In genomic region chr5:178253632-178254031, GRCh38 we compare ENCODE assay signal across 5 cellular contexts. TPM values are rescaled to one million over a fixed set of nuclear protein-coding genes. Genes with fewer than 3 reads are reported as not detected.
A peak's percentile ranks its signal among the peaks of the same experiment; 100 is the strongest.
DNase-seq lines count a peak whose midpoint lies in the region; ATAC-seq, FAIRE-seq and TF ChIP-seq lines count a peak whose summit lies in the region.
"Not testable (repeated sequence)": the region's sequence is repeated elsewhere in the genome, so short reads cannot be mapped to it uniquely, and the experiment has no call there.

No MANE protein-coding gene starts in this region.

- not testable (repeated sequence) for H3K27ac ChIP-seq in BLaER1; Peyer's patch; small intestine (ENCODE audit: low read depth in 1 of 2, low read length in 1 of 2)
- peak overlapping the region; percentile 96 for H3K27ac ChIP-seq in DOHH2 (ENCODE audit: low read depth, low read length)

- H3K9me2 ChIP-seq in DOHH2 (replicated peaks; ENCODE audit: control insufficient read depth, low read length) = not testable (repeated sequence)

- intact Hi-C loops in left colon (cut with DNase I, micrococcal nuclease) = not testable (repeated sequence)

- not testable (repeated sequence) for TF ChIP-seq CTCF in DOHH2 (IDR thresholded peaks at IDR 0.05; ENCODE audit: low read depth, low read length, poor library complexity, severe bottlenecking); Peyer's patch (IDR thresholded peaks at IDR 0.05)

- peaks cover 94% of the 10 kb centered on the region for H3K4me1 ChIP-seq in BLaER1
- H3K4me1 ChIP-seq in DOHH2 (ENCODE audit: control insufficient read depth, low read length) = peaks cover 99% of the 10 kb centered on the region
- not testable (repeated sequence) for H3K4me1 ChIP-seq in Peyer's patch; small intestine (ENCODE audit: control insufficient read depth in 2 of 2, insufficient read depth in 1 of 2, low read depth in 1 of 2, low read length in 1 of 2)

- not testable (repeated sequence) for H3K9ac ChIP-seq in BLaER1

- TF ChIP-seq POLR2A in Peyer's patch (IDR thresholded peaks at IDR 0.05) = not testable (repeated sequence)

- peak overlapping the region; percentile 83 for H3K4me2 ChIP-seq in BLaER1
- not testable (repeated sequence) for H3K4me2 ChIP-seq in DOHH2 (ENCODE audit: low read length)

- H3F3A ChIP-seq in DOHH2 (ENCODE audit: control insufficient read depth, insufficient read depth) = peaks cover 18% of the 10 kb centered on the region

- not testable (repeated sequence) for H4K20me1 ChIP-seq in BLaER1; DOHH2 (ENCODE audit: control insufficient read depth, insufficient read depth, low read depth, low read length)

- peak; percentile 88 for ATAC-seq in left colon

- peaks cover 24% of the 10 kb centered on the region for H3K79me2 ChIP-seq in DOHH2 (ENCODE audit: control insufficient read depth, low read length)

- H3K4me3 ChIP-seq in BLaER1; DOHH2 (ENCODE audit: low read length); Peyer's patch; small intestine (ENCODE audit: low read depth in 1 of 2, low read length in 2 of 2): not testable (repeated sequence)

- not testable (repeated sequence) for H3K36me3 ChIP-seq in BLaER1; DOHH2 (ENCODE audit: control insufficient read depth, low read length); Peyer's patch; small intestine (ENCODE audit: control insufficient read depth in 2 of 2, insufficient read depth in 2 of 2, low read length in 2 of 2)

- WGBS in small intestine, 3 donors = 31 to 72% (median 49%) methylated on average over 18 of the region's 18 CpGs

- DNase-seq in Peyer's patch (peak in 2 of 3 donors; percentile 69 to 75), left colon (peak in 1 of 2 donors; percentile 50), small intestine (peak; percentile 83)

- not testable (repeated sequence) for H3K27me3 ChIP-seq in BLaER1; DOHH2 (ENCODE audit: control insufficient read depth, low read length); Peyer's patch; small intestine (ENCODE audit: control insufficient read depth in 2 of 2, insufficient read depth in 2 of 2, low read length in 2 of 2)

- H3K9me3 ChIP-seq in BLaER1; DOHH2 (ENCODE audit: control insufficient read depth, insufficient read depth, low read length); Peyer's patch; small intestine (ENCODE audit: control insufficient read depth, low read depth): not testable (repeated sequence)

- FAIRE-seq in small intestine (lab: Jason Lieb, UNC) = not testable (repeated sequence)

RNA-seq across cellular contexts. Expression of gene PHYKPL, which starts 21.0 kb away (rescaled TPM):
- total RNA-seq in Peyer's patch (100 to 1,000 TPM; 180 to 441 (median 280) TPM), left colon (100 to 1,000 TPM; 157 to 180 TPM)
- 100 to 1,000 TPM in 2 of 3 donors, 10 to 100 TPM in 1; 57.7 to 145 (median 115) TPM for polyA plus RNA-seq in small intestine

RNA-seq across cellular contexts. Expression of gene HNRNPAB, which starts 49.3 kb away (rescaled TPM):
- total RNA-seq in Peyer's patch = 100 to 1,000 TPM in 1 of 4 donors, 10 to 100 TPM in 3; 74.8 to 135 (median 81.4) TPM
- 100 to 1,000 TPM; 274 to 281 TPM for total RNA-seq in left colon
- 100 to 1,000 TPM; 147 to 176 (median 172) TPM for polyA plus RNA-seq in small intestine
